25 cellular contexts compared by ENCODE assay signal in genomic region chr4:141724646-141725045, GRCh38.
"Had no signal": no experiment of that assay in that cellular context is flagged by ENCODE, and none has a peak within 500 bp of the region (broad histone marks: within the 10 kb centered on the region; RNA-seq: fewer than 3 reads in every experiment).

No MANE protein-coding gene starts in this region.

- H3K36me3 ChIP-seq: pancreas, suprapubic skin, upper lobe of right lung, uterus had no signal

- H3K27ac ChIP-seq: coronary artery, esophagus muscularis mucosa, foreskin keratinocyte, pancreas, right lobe of liver, suprapubic skin, transverse colon, upper lobe of right lung, uterus had no signal

- H3K4me3 ChIP-seq: coronary artery, esophagus muscularis mucosa, lung, pancreas, right lobe of liver, suprapubic skin, transverse colon, upper lobe of right lung, uterus had no signal

- H3K4me1 ChIP-seq: esophagus muscularis mucosa, foreskin keratinocyte, pancreas, right lobe of liver, suprapubic skin, transverse colon, upper lobe of right lung, uterus had no signal

- FAIRE-seq: endothelial cell of umbilical vein had no signal

- H3K9me3 ChIP-seq: esophagus muscularis mucosa, pancreas, right lobe of liver, suprapubic skin, transverse colon, upper lobe of right lung, uterus had no signal

- ATAC-seq: foreskin keratinocyte; left ventricle myocardium superior; natural killer cell; pancreas; right lobe of liver; stimulated activated naive CD8-positive, alpha-beta T cell treated with anti-CD3 and anti-CD28 coated beads, Interleukin-15, amount 100 ng/mL, for 72 hours; upper lobe of right lung had no signal

- H3K27me3 ChIP-seq: esophagus muscularis mucosa, foreskin keratinocyte, pancreas, right lobe of liver, suprapubic skin, transverse colon, upper lobe of right lung, uterus had no signal

- DNase-seq: dermis blood vessel endothelial cell; effector memory CD4-positive, alpha-beta T cell; foreskin keratinocyte; hypothalamus; immature natural killer cell; islet precursor cell; left ventricle myocardium superior; natural killer cell; occipital lobe; pancreas; right lobe of liver; small intestine; stimulated activated CD4-positive, alpha-beta T cell treated with anti-CD3 and anti-CD28 coated beads, Interleukin-15, amount 100 ng/mL, for 24 hours; stimulated activated CD4-positive, alpha-beta T cell treated with anti-CD3 and anti-CD28 coated beads, Interleukin-2, amount 100 ng/mL, for 48 hours; stimulated activated CD8-positive, alpha-beta memory T cell treated with anti-CD3 and anti-CD28 coated beads, Interleukin-4, amount 100 ng/mL, for 48 hours; stimulated activated naive CD4-positive, alpha-beta T cell; stimulated activated naive CD8-positive, alpha-beta T cell treated with anti-CD3 and anti-CD28 coated beads, Interleukin-15, amount 100 ng/mL, for 72 hours; transverse colon; upper lobe of right lung; uterus had no signal
